In genomic region chr2:210818473-210818872, GRCh38 we compare ENCODE assay signal across 23 cellular contexts.
DNase-seq lines count a peak whose midpoint lies in the region; ATAC-seq, FAIRE-seq and TF ChIP-seq lines count a peak whose summit lies in the region.
"Had no signal": no experiment of that assay in that cellular context is flagged by ENCODE, and none has a peak within 500 bp of the region (broad histone marks: within the 10 kb centered on the region; RNA-seq: fewer than 3 reads in every experiment).

No MANE protein-coding gene starts in this region.

- H4K20me1 ChIP-seq in mammary epithelial cell (ENCODE audit: insufficient read depth, low read length) = no peaks in the 10 kb centered on the region

- peak; percentile 9 for FAIRE-seq in urothelium cell line (lab: Jason Lieb, UNC)
- FAIRE-seq: A204.1 had no signal

- H3K27ac ChIP-seq in mammary epithelial cell (ENCODE audit: insufficient read depth, low read depth, low read length) (no peak overlapping the region), breast epithelium (no peak overlapping the region), RWPE2 (ENCODE audit: poor library complexity, severe bottlenecking) (no peak overlapping the region), epithelial cell of prostate (no peak overlapping the region)

- dilution Hi-C loops in mammary epithelial cell (cut with HindIII; ENCODE audit: low sequenced_read_pairs) = no loop called here

- DNase-seq in mammary epithelial cell (peak; percentile 9), breast epithelium (ENCODE audit: low spot score in 2 of 2) (no peak), RWPE2 (ENCODE audit: low spot score) (no peak), epithelial cell of prostate (ENCODE audit: low read depth, low spot score) (peak; percentile 51), urothelium cell line (ENCODE audit: low spot score) (no peak), NAMALWA (ENCODE audit: low spot score) (no peak), SIG-M5 (lab: John Stamatoyannopoulos, UW) (no peak), GM13976 (ENCODE audit: low spot score) (no peak)
- DNase-seq: BE2C; CD4-positive, CD25-positive, alpha-beta regulatory T cell; COR-L47; DMS79; MM.1S; NCI-H1092 treated with DMSO at 0.1 percent for 48 hours; NCI-H146; NCI-H2029 treated with DMSO at 0.1 percent for 48 hours; NCI-H2171 treated with DMSO at 0.1 percent for 48 hours; NCI-H446 treated with DMSO at 0.1 percent for 48 hours; NCI-H69; SHP77 treated with DMSO at 0.1 percent for 48 hours had no signal

- H3K27me3 ChIP-seq in mammary epithelial cell (ENCODE audit: insufficient read depth, low read length) = no peaks in the 10 kb centered on the region
- H3K27me3 ChIP-seq in breast epithelium = no peaks in the 10 kb centered on the region
- H3K27me3 ChIP-seq in RWPE2 (ENCODE audit: insufficient read depth, poor library complexity, severe bottlenecking) = no peaks in the 10 kb centered on the region
- H3K27me3 ChIP-seq: BE2C had no signal

- intact Hi-C loops in mammary epithelial cell (cut with micrococcal nuclease) (no loop called here), breast epithelium (cut with DNase I; ENCODE audit: low total_unique reads) (no loop called here)

- H3K4me2 ChIP-seq in mammary epithelial cell (ENCODE audit: insufficient read depth, low read depth, low read length) = no peak overlapping the region

- H3K4me3 ChIP-seq in mammary epithelial cell (replicated peaks in 1 of 3; ENCODE audit: insufficient read depth in 1 of 3, low read depth in 2 of 3, low read length in 3 of 3) (no peak overlapping the region), breast epithelium (no peak overlapping the region), RWPE2 (ENCODE audit: severe bottlenecking) (no peak overlapping the region)
- H3K4me3 ChIP-seq: HAP-1 had no signal

- no TSS peak for BruUV-seq in mammary epithelial cell (replicated peaks; lab: Mats Ljungman, UMichigan)

- TF ChIP-seq POLR2A in breast epithelium (IDR thresholded peaks at IDR 0.05) = no peak

- in situ Hi-C loops in mammary epithelial cell (cut with MboI; ENCODE audit: low sequenced_read_pairs in 2 of 2) (no loop called here), GM13976 (cut with MboI; ENCODE audit: low sequenced_read_pairs, unreplicated experiment) (no loop called here)

- H3K9me3 ChIP-seq in mammary epithelial cell (replicated peaks; ENCODE audit: insufficient read depth, low read length) (no peaks in the 10 kb centered on the region), breast epithelium (no peaks in the 10 kb centered on the region), RWPE2 (ENCODE audit: severe bottlenecking) (no peaks in the 10 kb centered on the region)
- H3K9me3 ChIP-seq: BE2C, HAP-1 had no signal

- WGBS in mammary epithelial cell (ENCODE audit: low coverage, missing lambda C conversion rate) = 58% methylated on average over 3 of the region's 3 CpGs

- no peak overlapping the region for H2AFZ ChIP-seq in mammary epithelial cell (ENCODE audit: low read depth, low read length)

- H3K79me2 ChIP-seq in mammary epithelial cell (ENCODE audit: insufficient read depth, low read length) = no peaks in the 10 kb centered on the region

- CTCF ChIA-PET in mammary epithelial cell (lab: Charles Lee; ENCODE audit: low non-redundant PET) = no interaction called here

- no peaks in the 10 kb centered on the region for H3K4me1 ChIP-seq in mammary epithelial cell (ENCODE audit: insufficient read depth, low read length)
- H3K4me1 ChIP-seq in breast epithelium = no peaks in the 10 kb centered on the region
- no peaks in the 10 kb centered on the region for H3K4me1 ChIP-seq in RWPE2 (ENCODE audit: insufficient read depth, poor library complexity, severe bottlenecking)
- H3K4me1 ChIP-seq: BE2C, HAP-1 had no signal

- TF ChIP-seq CTCF in mammary epithelial cell (conservative IDR thresholded peaks at IDR 0.05 in 1 of 2, IDR thresholded peaks at IDR 0.05 in 1 of 2; ENCODE audit: extremely low read depth in 1 of 2, insufficient read depth in 1 of 2, low read depth in 1 of 2, low read length in 2 of 2) = no peak
- no peak for TF ChIP-seq CTCF in breast epithelium (IDR thresholded peaks at IDR 0.05)
- TF ChIP-seq CTCF in RWPE2 (IDR thresholded peaks at IDR 0.05; ENCODE audit: poor library complexity, severe bottlenecking) = no peak
- TF ChIP-seq CTCF in GM13976 (IDR thresholded peaks at IDR 0.05; ENCODE audit: borderline replicate concordance, control extremely low read depth, extremely low read depth, insufficient read depth, missing control alignments) = no peak

- ATAC-seq in RWPE2 (ENCODE audit: low read depth) = 0 out of 3 replicates have a peak, but pooled peaks have one; percentile 42
- ATAC-seq: SK-N-SH treated with all-trans-retinoic acid at 6 μM for 48 hours had no signal

- H3K36me3 ChIP-seq in mammary epithelial cell (ENCODE audit: insufficient read depth, low read length) (no peaks in the 10 kb centered on the region), breast epithelium (no peaks in the 10 kb centered on the region), RWPE2 (ENCODE audit: low read depth) (no peaks in the 10 kb centered on the region)
- H3K36me3 ChIP-seq: BE2C, HAP-1 had no signal

- H3K9ac ChIP-seq in mammary epithelial cell (ENCODE audit: insufficient read depth, low read length) = no peak overlapping the region

Comparison
In these comparisons a context has a peak if more than half of its experiments do, and no peak if none do; other contexts are left out.
1. DNase-seq: peak in mammary epithelial cell (single experiment) and epithelial cell of prostate (single experiment); none in breast epithelium (0 of 2), RWPE2 (single experiment), urothelium cell line (single experiment), NAMALWA (single experiment), SIG-M5 (single experiment) and GM13976 (single experiment).